8 cellular contexts compared by ENCODE assay signal in the genomic region with DNA sequence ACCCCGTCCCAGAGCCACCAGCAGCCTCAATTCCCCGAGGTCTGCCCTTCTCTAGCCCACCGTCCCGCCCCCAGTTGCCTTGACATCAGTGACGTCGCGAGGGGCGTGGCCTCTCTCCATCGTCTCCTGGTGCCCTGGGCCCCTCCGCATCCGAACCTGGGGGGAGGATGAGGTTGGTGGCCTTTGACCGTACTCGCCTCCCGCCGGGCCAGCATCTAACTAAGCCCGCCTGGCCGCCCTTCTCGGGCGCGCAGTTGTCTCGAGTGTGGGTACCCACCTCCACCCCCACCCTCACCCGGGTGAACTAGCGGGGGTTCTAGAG. TPM values are rescaled to one million over a fixed set of nuclear protein-coding genes. Genes with fewer than 3 reads are reported as not detected.
DNase-seq lines count a peak whose midpoint lies in the region; ATAC-seq, FAIRE-seq and TF ChIP-seq lines count a peak whose summit lies in the region.

No MANE protein-coding gene starts in this region.

- peak overlapping the region; percentile 92 to 96 for H3K27ac ChIP-seq in kidney (ENCODE audit: low read depth in 2 of 2, low read length in 2 of 2)

- intact Hi-C loops in kidney (cut with DNase I) = no loop called here

- no peaks in the 10 kb centered on the region for H3K9me3 ChIP-seq in kidney (ENCODE audit: control insufficient read depth in 1 of 2, low read length in 2 of 2)

- DNase-seq in 8988T (peak; percentile 95), NCI-H2227 treated with DMSO at 0.1 percent for 48 hours (lab: John Stamatoyannopoulos, UW) (peak; percentile 92), kidney (peak; percentile 99)
- peak; percentile 87 for DNase-seq in central memory CD4-positive, alpha-beta T cell
- peak; percentile 80 to 87 for DNase-seq in stimulated activated CD4-positive, alpha-beta T cell treated with anti-CD3 and anti-CD28 coated beads, Interleukin-15, amount 100 ng/mL, for 1 hour (ENCODE audit: low read depth in 1 of 2, low spot score in 1 of 2)

- H3K9ac ChIP-seq in kidney (ENCODE audit: low read length in 2 of 2) = peak overlapping the region in 1 of 2 donors; percentile 80

- TF ChIP-seq CTCF in kidney (IDR thresholded peaks at IDR 0.05; ENCODE audit: borderline replicate concordance, extremely low read depth, insufficient read depth) = no peak

- H3K36me3 ChIP-seq in kidney (ENCODE audit: control insufficient read depth in 1 of 2, insufficient read depth in 2 of 2, low read length in 2 of 2) = no peaks in the 10 kb centered on the region

- peak; percentile 42 for ATAC-seq in GM18517 (IDR thresholded peaks at IDR 0.05; ENCODE audit: unreplicated experiment)
- ATAC-seq in HG03039 (IDR thresholded peaks at IDR 0.05; ENCODE audit: unreplicated experiment) = peak; percentile 42
- peak; percentile 35 to 40 for ATAC-seq in activated CD4-positive, CD25-positive, alpha-beta regulatory T cell treated with anti-CD3 and anti-CD28 coated beads, Interleukin-2, amount 50 U/mL, for 24 hours

- peaks cover 46 to 48% of the 10 kb centered on the region in 2 donors for H3K4me1 ChIP-seq in kidney (ENCODE audit: control insufficient read depth in 1 of 2, insufficient read depth in 1 of 2, low read depth in 1 of 2, low read length in 2 of 2)

- FAIRE-seq in kidney (lab: Jason Lieb, UNC) = no peak

- peak overlapping the region; percentile 42 to 70 for H3K4me3 ChIP-seq in kidney (ENCODE audit: low read length in 2 of 2)

RNA-seq across cellular contexts. Expression of a gene that starts 5.5 kb away (rescaled TPM):
- 0.47 TPM for total RNA-seq in kidney
- 0.69 TPM for polyA plus RNA-seq in kidney (ENCODE audit: insufficient read depth, low read depth, low replicate concordance)

RNA-seq across cellular contexts. Expression of a gene that starts 42.7 kb away (rescaled TPM):
- total RNA-seq in kidney = 267 TPM
- 45.6 TPM for polyA plus RNA-seq in kidney (ENCODE audit: insufficient read depth, low read depth, low replicate concordance)

RNA-seq across cellular contexts. Expression of a gene that starts 45.0 kb away (rescaled TPM):
- not detected for total RNA-seq in kidney
- polyA plus RNA-seq in kidney (ENCODE audit: insufficient read depth, low read depth, low replicate concordance) = not detected

RNA-seq across cellular contexts. Expression of a gene that starts 49.4 kb away (rescaled TPM):
- total RNA-seq in kidney = not detected
- polyA plus RNA-seq in kidney (ENCODE audit: insufficient read depth, low read depth, low replicate concordance) = not detected

Comparison
In these comparisons a context has a peak if more than half of its experiments do, and no peak if none do; other contexts are left out.
1. Peak in every context shown above with its lines: DNase-seq, ATAC-seq, H3K4me3 ChIP-seq and H3K27ac ChIP-seq.